ENCODE assay signal across 25 cellular contexts in the genomic region with DNA sequence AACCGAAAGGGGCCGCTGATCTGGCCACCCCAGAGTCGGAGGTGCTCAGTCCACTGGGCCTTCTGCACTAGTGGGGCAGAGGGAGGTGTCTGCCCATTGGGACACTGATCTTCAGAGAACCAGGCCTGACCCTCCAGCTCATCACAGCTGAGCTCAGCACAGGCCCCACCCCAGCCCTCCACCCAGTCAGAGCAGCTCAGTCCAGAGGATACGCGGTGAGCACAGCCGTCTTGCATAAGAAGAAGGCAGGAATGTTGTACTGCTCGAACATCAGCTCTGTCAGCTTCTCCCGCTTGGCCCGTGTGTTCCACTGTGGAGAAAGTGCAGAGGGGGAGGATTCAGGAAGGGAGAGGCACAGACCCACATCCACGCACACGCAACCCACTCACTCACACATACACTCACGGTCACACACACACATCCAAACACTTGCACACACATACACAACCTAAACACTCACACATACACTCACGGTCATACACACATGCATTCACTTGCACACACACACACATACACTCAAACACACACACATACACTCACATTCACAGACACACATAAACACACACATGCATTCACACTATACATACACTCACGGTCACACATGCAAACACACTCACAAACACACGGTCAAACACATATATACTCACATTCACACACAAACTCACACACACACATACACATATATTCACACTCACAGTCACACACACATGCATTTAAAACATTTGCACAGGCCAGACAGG. TPM values are rescaled to one million over a fixed set of nuclear protein-coding genes. Genes with fewer than 3 reads are reported as not detected.
DNase-seq lines count a peak whose midpoint lies in the region; ATAC-seq and TF ChIP-seq lines count a peak whose summit lies in the region.
"Had no signal": no experiment of that assay in that cellular context is flagged by ENCODE, and none has a peak within 500 bp of the region (broad histone marks: within the 10 kb centered on the region; RNA-seq: fewer than 3 reads in every experiment).

No MANE protein-coding gene starts in this region.

- H3F3A ChIP-seq in PC-9 (ENCODE audit: insufficient read depth, low read depth), result peaks cover 27% of the 10 kb centered on the region; the same call in 1 of the 2 replicates

- H4K8ac ChIP-seq in trophoblast cell (ENCODE audit: low read depth, low read length), result no peak overlapping the region

- H3K9me3 ChIP-seq in PC-9 (ENCODE audit: insufficient read depth, low read depth), result no peaks in the 10 kb centered on the region
- H3K9me3 ChIP-seq in trophoblast cell (ENCODE audit: insufficient read depth, low read depth, low read length), result peaks cover 5% of the 10 kb centered on the region
- no peaks in the 10 kb centered on the region for H3K9me3 ChIP-seq in effector memory CD4-positive, alpha-beta T cell (ENCODE audit: control insufficient read depth, low read length)
- H3K9me3 ChIP-seq: neutrophil, sigmoid colon, thoracic aorta had no signal

- WGBS in trophoblast cell (ENCODE audit: extremely low coverage, insufficient coverage, insufficient read length), result 100% methylated on average over 1 of the region's 15 CpGs

- H4K20me1 ChIP-seq in PC-9 (ENCODE audit: insufficient read depth), result no peaks in the 10 kb centered on the region

- intact Hi-C loops in PC-9 (cut with micrococcal nuclease; ENCODE audit: unreplicated experiment), result no loop called here

- H2BK120ac ChIP-seq in trophoblast cell (ENCODE audit: insufficient read depth, low read length, poor library complexity), result no peak overlapping the region

- H3K9ac ChIP-seq in trophoblast cell (ENCODE audit: low read length), result no peak overlapping the region
- H3K9ac ChIP-seq: KMS-11 had no signal

- peak overlapping the region; percentile 33 for H3K4me2 ChIP-seq in PC-9
- no peak overlapping the region for H3K4me2 ChIP-seq in trophoblast cell (ENCODE audit: low read length)
- H3K4me2 ChIP-seq: KMS-11 had no signal

- no peak overlapping the region for H3K23ac ChIP-seq in trophoblast cell (ENCODE audit: low read length)

- H4K91ac ChIP-seq in trophoblast cell (ENCODE audit: low read depth, low read length), result no peak overlapping the region

- H3K79me2 ChIP-seq in PC-9 (ENCODE audit: low read depth) (no peaks in the 10 kb centered on the region), trophoblast cell (ENCODE audit: control insufficient read depth, insufficient read depth, low read length, poor library complexity) (no peaks in the 10 kb centered on the region)

- POLR2A ChIA-PET in PC-9 (lab: Charles Lee; ENCODE audit: unreplicated experiment), result interaction anchor here (0.5 to 0.7 kb wide), 3 partner anchors 24 to 96 kb away, joined by 3 to 5 read pairs (median 5); a partner anchor contains a TSS

- H3K4me1 ChIP-seq in PC-9 (replicated peaks; ENCODE audit: insufficient read depth) (peaks cover 17% of the 10 kb centered on the region), trophoblast cell (ENCODE audit: control insufficient read depth in 1 of 2, insufficient read depth in 2 of 2, low read length in 2 of 2) (peaks cover 0 to 3% of the 10 kb centered on the region in 2 experiments)
- H3K4me1 ChIP-seq in effector memory CD4-positive, alpha-beta T cell (ENCODE audit: control insufficient read depth, insufficient read depth, low read length, poor library complexity, severe bottlenecking), result no peaks in the 10 kb centered on the region
- H3K4me1 ChIP-seq: sigmoid colon had no signal

- no peak overlapping the region for H3K4me3 ChIP-seq in PC-9
- H3K4me3 ChIP-seq in trophoblast cell (ENCODE audit: low read depth, low read length), result peak overlapping the region; percentile 29
- no peak overlapping the region for H3K4me3 ChIP-seq in effector memory CD4-positive, alpha-beta T cell (ENCODE audit: insufficient read depth, low read depth, low read length, poor library complexity, severe bottlenecking)
- H3K4me3 ChIP-seq: coronary artery, sigmoid colon, thoracic aorta had no signal

- BruUV-seq in PC-9 (replicated peaks; lab: Mats Ljungman, UMichigan), result no TSS peak

- no peak overlapping the region for H3K14ac ChIP-seq in trophoblast cell (ENCODE audit: low read length)

- H2AK5ac ChIP-seq in trophoblast cell (ENCODE audit: low read length), result no peak overlapping the region

- no peak overlapping the region for H2BK5ac ChIP-seq in trophoblast cell (ENCODE audit: low read depth, low read length, poor library complexity)

- H3K27ac ChIP-seq in PC-9 (no peak overlapping the region), epithelial cell of prostate (no peak overlapping the region), trophoblast cell (ENCODE audit: low read depth, low read length) (no peak overlapping the region)
- no peak overlapping the region for H3K27ac ChIP-seq in effector memory CD4-positive, alpha-beta T cell (ENCODE audit: insufficient read depth, low read length, poor library complexity, severe bottlenecking)
- H3K27ac ChIP-seq: C4-2B, coronary artery, KMS-11, neutrophil, sigmoid colon, thoracic aorta, WERI-Rb-1 had no signal

- no peak overlapping the region for H2BK12ac ChIP-seq in trophoblast cell (ENCODE audit: low read length)

- H3K79me1 ChIP-seq in trophoblast cell (ENCODE audit: low read length), result no peaks in the 10 kb centered on the region

- CTCF ChIA-PET in PC-9 (lab: Charles Lee), result interaction anchor here (0.5 kb wide), 1 partner anchor 467 kb away, joined by 3 read pairs; no protein-coding TSS in a partner anchor

- H3K27me3 ChIP-seq in PC-9 (ENCODE audit: insufficient read depth, low read depth), result no peaks in the 10 kb centered on the region
- H3K27me3 ChIP-seq in trophoblast cell (ENCODE audit: insufficient read depth, low read length), result peaks cover 3% of the 10 kb centered on the region
- H3K27me3 ChIP-seq in effector memory CD4-positive, alpha-beta T cell (replicated peaks; ENCODE audit: control insufficient read depth, insufficient read depth, low read length, poor library complexity, severe bottlenecking), result peaks cover 6% of the 10 kb centered on the region

- no peaks in the 10 kb centered on the region for H3K9me2 ChIP-seq in PC-9 (ENCODE audit: insufficient read depth)

- no peak for ATAC-seq in GM21367 (IDR thresholded peaks at IDR 0.05; ENCODE audit: unreplicated experiment)
- ATAC-seq: activated CD8-positive, alpha-beta memory T cell treated with anti-CD3 and anti-CD28 coated beads, Interleukin-2, amount 10 ng/mL, durations not matched to agents 7 days and 5 days; activated T-cell treated with anti-CD3 and anti-CD28 coated beads, Interleukin-2, amount 50 U/mL, for 72 hours; stimulated activated naive CD8-positive, alpha-beta T cell treated with anti-CD3 and anti-CD28 coated beads, Interleukin-15, Interleukin-2, amounts not matched to agents 100 U/mL and 50 U/mL, for 24 hours had no signal

- no peak overlapping the region for H3K4ac ChIP-seq in trophoblast cell (ENCODE audit: low read depth, low read length)

- H3K18ac ChIP-seq in trophoblast cell (ENCODE audit: low read length), result no peak overlapping the region

- no peak overlapping the region for H2AFZ ChIP-seq in PC-9
- no peak overlapping the region for H2AFZ ChIP-seq in trophoblast cell (ENCODE audit: insufficient read depth, low read length, poor library complexity)

- TF ChIP-seq CTCF in PC-9 (conservative IDR thresholded peaks at IDR 0.05), result no peak

- no peaks in the 10 kb centered on the region for H3K36me3 ChIP-seq in PC-9 (ENCODE audit: low read depth)
- no peaks in the 10 kb centered on the region for H3K36me3 ChIP-seq in trophoblast cell (ENCODE audit: control insufficient read depth in 1 of 2, insufficient read depth in 2 of 2, low read length in 2 of 2)
- no peaks in the 10 kb centered on the region for H3K36me3 ChIP-seq in effector memory CD4-positive, alpha-beta T cell (ENCODE audit: control insufficient read depth, insufficient read depth, low read length)
- H3K36me3 ChIP-seq: neutrophil, sigmoid colon, thoracic aorta had no signal

- no peak overlapping the region for H4K12ac ChIP-seq in trophoblast cell (ENCODE audit: low read depth, low read length)

- DNase-seq in PC-9 (peak; percentile 49 to 80), epithelial cell of prostate (ENCODE audit: low read depth, low spot score) (peak; percentile 22), trophoblast cell (peak; percentile 41 to 73)
- DNase-seq in effector memory CD4-positive, alpha-beta T cell, result no peak
- DNase-seq: activated CD4-positive, alpha-beta T cell treated with anti-CD3 and anti-CD28 coated beads, Interleukin-2, amount 10 ng/mL, durations not matched to agents 24 days and 14 days; activated CD8-positive, alpha-beta memory T cell treated with anti-CD3 and anti-CD28 coated beads, Interleukin-2, amount 10 ng/mL, durations not matched to agents 7 days and 5 days; activated naive CD4-positive, alpha-beta T cell treated with Interleukin-2 at 50 U/mL for 16 hours; activated T-cell treated with anti-CD3 and anti-CD28 coated beads, Interleukin-2, amount 50 U/mL, for 72 hours; amniotic stem cell; NCI-H146; NCI-H446 treated with DMSO at 0.1 percent for 48 hours; Right ventricle myocardium superior; sigmoid colon; stimulated activated CD4-positive, alpha-beta T cell treated with anti-CD3 and anti-CD28 coated beads, Interleukin-15, amount 100 ng/mL, for 24 hours; stimulated activated naive CD8-positive, alpha-beta T cell treated with anti-CD3 and anti-CD28 coated beads, Interleukin-15, Interleukin-2, amounts not matched to agents 100 U/mL and 50 U/mL, for 24 hours; WERI-Rb-1 had no signal

RNA-seq across cellular contexts. Expression of a gene that starts 6.3 kb away (rescaled TPM):
- total RNA-seq in PC-9 (2021), result not detected in 2 replicates
- not detected in 2 replicates for polyA plus RNA-seq in trophoblast cell (2013)
- total RNA-seq: activated CD4-positive, alpha-beta T cell treated with anti-CD3 and anti-CD28 coated beads, Interleukin-2, amount 10 ng/mL, durations not matched to agents 24 days and 14 days; activated CD8-positive, alpha-beta memory T cell treated with anti-CD3 and anti-CD28 coated beads, Interleukin-2, amount 10 ng/mL, durations not matched to agents 7 days and 5 days; activated T-cell treated with anti-CD3 and anti-CD28 coated beads, Interleukin-2, amount 50 U/mL, for 72 hours; HT1080; kidney epithelial cell; lung microvascular endothelial cell; Right ventricle myocardium superior; thoracic aorta had no signal

RNA-seq across cellular contexts. Expression of a gene that starts 8.6 kb away (rescaled TPM):
- total RNA-seq in PC-9 (2021), result 4.8 and 6.2 TPM in 2 replicates
- 0.24 and 0.30 TPM in 2 replicates for polyA plus RNA-seq in trophoblast cell (2013)
- total RNA-seq: HT1080 had no signal

RNA-seq across cellular contexts. Expression of a gene that starts 23.5 kb away (rescaled TPM):
- 299 and 326 TPM in 2 replicates for total RNA-seq in PC-9 (2021)
- 144 and 147 TPM in 2 replicates for polyA plus RNA-seq in trophoblast cell (2013)

RNA-seq across cellular contexts. Expression of a gene that starts 37.7 kb away (rescaled TPM):
- 38.1 and 38.8 TPM in 2 replicates for total RNA-seq in PC-9 (2021)
- polyA plus RNA-seq in trophoblast cell (2013), result 18.6 and 19.0 TPM in 2 replicates

RNA-seq across cellular contexts. Expression of a gene that starts 44.1 kb away (rescaled TPM):
- total RNA-seq in PC-9 (2021), result 55.1 and 64.2 TPM in 2 replicates
- 16.4 and 17.3 TPM in 2 replicates for polyA plus RNA-seq in trophoblast cell (2013)

Comparison
In these comparisons a context has a peak if more than half of its experiments do, and no peak if none do; other contexts are left out.
1. DNase-seq: peak in PC-9 (2 of 2), epithelial cell of prostate (single experiment) and trophoblast cell (2 of 2); none in effector memory CD4-positive, alpha-beta T cell (0 of 3).